In genomic region chr4:178426871-178427270, GRCh38 we compare ENCODE assay signal across 38 cellular contexts.
"Had no signal": no experiment of that assay in that cellular context is flagged by ENCODE, and none has a peak within 500 bp of the region (broad histone marks: within the 10 kb centered on the region; RNA-seq: fewer than 3 reads in every experiment).

No MANE protein-coding gene starts in this region.

- ATAC-seq: activated naive CD4-positive, alpha-beta T cell treated with anti-CD3 and anti-CD28 coated beads, Interleukin-2, amount 50 U/mL, for 72 hours; activated naive CD8-positive, alpha-beta T cell treated with anti-CD3 and anti-CD28 coated beads, Interleukin-2, amount 50 U/mL, for 24 hours; activated T-cell treated with anti-CD3 and anti-CD28 coated beads, Interleukin-2, amount 50 U/mL, for 4 hours; activated T-cell treated with anti-CD3 and anti-CD28 coated beads, Interleukin-2, amount 50 U/mL, for 72 hours; activated T-helper 17 cell treated with anti-CD3 and anti-CD28 coated beads, Interleukin-2, amount 50 U/mL, for 72 hours; body of pancreas had no signal

- H3K4me3 Mint-ChIP-seq: activated naive CD4-positive, alpha-beta T cell treated with anti-CD3 and anti-CD28 coated beads for 36 hours; activated naive CD4-positive, alpha-beta T cell treated with anti-CD3 and anti-CD28 coated beads, Interleukin-2, amount 10 ng/mL, durations not matched to agents 7 days and 5 days; activated naive CD4-positive, alpha-beta T cell treated with anti-CD3 and anti-CD28 coated beads, Interleukin-2, amount 50 U/mL, for 24 hours; activated naive CD8-positive, alpha-beta T cell; activated naive CD8-positive, alpha-beta T cell treated with anti-CD3 and anti-CD28 coated beads for 36 hours; activated naive CD8-positive, alpha-beta T cell treated with anti-CD3 and anti-CD28 coated beads, Interleukin-2, amount 10 ng/mL, durations not matched to agents 7 days and 5 days; activated naive CD8-positive, alpha-beta T cell treated with anti-CD3 and anti-CD28 coated beads, Interleukin-2, amount 50 U/mL, for 24 hours; activated T-cell treated with anti-CD3 and anti-CD28 coated beads, Interleukin-2, amount 50 U/mL, for 24 hours; activated T-cell treated with anti-CD3 and anti-CD28 coated beads, Interleukin-2, amount 50 U/mL, for 4 hours; activated T-cell treated with anti-CD3 and anti-CD28 coated beads, Interleukin-2, amount 50 U/mL, for 72 hours; activated T-helper 1 cell treated with anti-CD3 and anti-CD28 coated beads, Interleukin-12 subunit alpha, Interleukin-12 subunit beta, Interleukin-2, Interleukin-4 antibody, amounts not matched to agents 30 ng/mL and 10 ng/mL and 1 ng/mL, durations not matched to agents 14 hours and 24 hours and 36 hours; activated T-helper 17 cell treated with anti-CD3 and anti-CD28 coated beads, Interleukin-2, amount 50 U/mL, for 72 hours; brain; central memory CD8-positive, alpha-beta T cell had no signal

- H3K4me1 ChIP-seq: adrenal gland, ascending aorta, body of pancreas, breast epithelium had no signal

- H3K27ac Mint-ChIP-seq: activated naive CD4-positive, alpha-beta T cell treated with anti-CD3 and anti-CD28 coated beads for 36 hours; activated naive CD4-positive, alpha-beta T cell treated with anti-CD3 and anti-CD28 coated beads, Interleukin-2, amount 10 ng/mL, durations not matched to agents 7 days and 5 days; activated naive CD4-positive, alpha-beta T cell treated with anti-CD3 and anti-CD28 coated beads, Interleukin-2, amount 50 U/mL, for 24 hours; activated naive CD4-positive, alpha-beta T cell treated with anti-CD3 and anti-CD28 coated beads, Interleukin-2, amount 50 U/mL, for 72 hours; activated naive CD8-positive, alpha-beta T cell; activated naive CD8-positive, alpha-beta T cell treated with anti-CD3 and anti-CD28 coated beads for 36 hours; activated naive CD8-positive, alpha-beta T cell treated with anti-CD3 and anti-CD28 coated beads, Interleukin-2, amount 10 ng/mL, durations not matched to agents 7 days and 5 days; activated naive CD8-positive, alpha-beta T cell treated with anti-CD3 and anti-CD28 coated beads, Interleukin-2, amount 50 U/mL, for 24 hours; activated T-cell treated with anti-CD3 and anti-CD28 coated beads, Interleukin-2, amount 50 U/mL, for 24 hours; activated T-cell treated with anti-CD3 and anti-CD28 coated beads, Interleukin-2, amount 50 U/mL, for 72 hours; activated T-helper 1 cell treated with anti-CD3 and anti-CD28 coated beads, Interleukin-12 subunit alpha, Interleukin-12 subunit beta, Interleukin-2, Interleukin-4 antibody, amounts not matched to agents 30 ng/mL and 10 ng/mL and 1 ng/mL, durations not matched to agents 14 hours and 24 hours and 36 hours; activated T-helper 17 cell treated with anti-CD3 and anti-CD28 coated beads, Interleukin-2, amount 50 U/mL, for 72 hours; activated T-helper 2 cell treated with anti-CD3 and anti-CD28 coated beads, Interferon-gamma antibody, Interleukin-2, Interleukin-4, amounts not matched to agents 10 μg/mL and 5 μg/mL and 100 μg/mL, durations not matched to agents 14 hours and 24 hours and 36 hours; brain had no signal

- H3K27me3 Mint-ChIP-seq: activated naive CD4-positive, alpha-beta T cell treated with anti-CD3 and anti-CD28 coated beads, Interleukin-2, amount 10 ng/mL, durations not matched to agents 7 days and 5 days; activated naive CD4-positive, alpha-beta T cell treated with anti-CD3 and anti-CD28 coated beads, Interleukin-2, amount 50 U/mL, for 24 hours; activated naive CD8-positive, alpha-beta T cell; activated naive CD8-positive, alpha-beta T cell treated with anti-CD3 and anti-CD28 coated beads for 36 hours; activated naive CD8-positive, alpha-beta T cell treated with anti-CD3 and anti-CD28 coated beads, Interleukin-2, amount 10 ng/mL, durations not matched to agents 7 days and 5 days; activated naive CD8-positive, alpha-beta T cell treated with anti-CD3 and anti-CD28 coated beads, Interleukin-2, amount 50 U/mL, for 24 hours; activated T-cell treated with anti-CD3 and anti-CD28 coated beads, Interleukin-2, amount 50 U/mL, for 24 hours; activated T-helper 17 cell treated with anti-CD3 and anti-CD28 coated beads, Interleukin-2, amount 50 U/mL, for 72 hours; brain; central memory CD8-positive, alpha-beta T cell had no signal

- H3K4me3 ChIP-seq: adrenal gland, ascending aorta, body of pancreas, breast epithelium, cardiac muscle cell had no signal

- DNase-seq: activated effector memory CD4-positive, alpha-beta T cell treated with anti-CD3 and anti-CD28 coated beads, Interleukin-2, amount 50 U/mL, for 16 hours; activated effector memory CD4-positive, alpha-beta T cell treated with Interleukin-2 at 50 U/mL for 16 hours; activated gamma-delta T cell; activated gamma-delta T cell treated with Interleukin-2 at 50 U/mL for 16 hours; activated naive CD4-positive, alpha-beta T cell; activated naive CD4-positive, alpha-beta T cell treated with anti-CD3 and anti-CD28 coated beads for 36 hours; activated naive CD4-positive, alpha-beta T cell treated with anti-CD3 and anti-CD28 coated beads, Interleukin-2, amount 10 ng/mL, durations not matched to agents 7 days and 5 days; activated naive CD4-positive, alpha-beta T cell treated with anti-CD3 and anti-CD28 coated beads, Interleukin-2, amount 50 U/mL, for 16 hours; activated naive CD4-positive, alpha-beta T cell treated with Interleukin-2 at 50 U/mL for 16 hours; activated naive CD8-positive, alpha-beta T cell treated with anti-CD3 and anti-CD28 coated beads for 36 hours; activated naive CD8-positive, alpha-beta T cell treated with anti-CD3 and anti-CD28 coated beads, Interleukin-2, amount 10 ng/mL, durations not matched to agents 7 days and 5 days; activated naive CD8-positive, alpha-beta T cell treated with anti-CD3 and anti-CD28 coated beads, Interleukin-2, amount 50 U/mL, for 24 hours; activated T-cell treated with anti-CD3 and anti-CD28 coated beads, Interleukin-2, amount 50 U/mL, for 1 hour; activated T-cell treated with anti-CD3 and anti-CD28 coated beads, Interleukin-2, amount 50 U/mL, for 24 hours; activated T-cell treated with anti-CD3 and anti-CD28 coated beads, Interleukin-2, amount 50 U/mL, for 4 hours; activated T-cell treated with anti-CD3 and anti-CD28 coated beads, Interleukin-2, amount 50 U/mL, for 48 hours; activated T-cell treated with anti-CD3 and anti-CD28 coated beads, Interleukin-2, amount 50 U/mL, for 72 hours; adrenal gland; amniotic stem cell; amygdala; anterior cingulate cortex; aorta; body of pancreas; brain microvascular endothelial cell; caudate nucleus; central memory CD4-positive, alpha-beta T cell; cerebellar nuclear complex had no signal

- H3K9me3 Mint-ChIP-seq: activated naive CD8-positive, alpha-beta T cell treated with anti-CD3 and anti-CD28 coated beads for 36 hours; activated naive CD8-positive, alpha-beta T cell treated with anti-CD3 and anti-CD28 coated beads, Interleukin-2, amount 10 ng/mL, durations not matched to agents 7 days and 5 days; activated T-cell treated with anti-CD3 and anti-CD28 coated beads, Interleukin-2, amount 50 U/mL, for 4 hours; brain had no signal

- H3K9me3 ChIP-seq: adrenal gland, ascending aorta, body of pancreas, breast epithelium had no signal

- H3K36me3 ChIP-seq: adrenal gland, ascending aorta, brain microvascular endothelial cell, breast epithelium, cardiac muscle cell had no signal

- H3K36me3 Mint-ChIP-seq: activated naive CD4-positive, alpha-beta T cell treated with anti-CD3 and anti-CD28 coated beads, Interleukin-2, amount 10 ng/mL, durations not matched to agents 7 days and 5 days; activated naive CD4-positive, alpha-beta T cell treated with anti-CD3 and anti-CD28 coated beads, Interleukin-2, amount 50 U/mL, for 24 hours; activated naive CD4-positive, alpha-beta T cell treated with anti-CD3 and anti-CD28 coated beads, Interleukin-2, amount 50 U/mL, for 72 hours; activated naive CD8-positive, alpha-beta T cell; activated naive CD8-positive, alpha-beta T cell treated with anti-CD3 and anti-CD28 coated beads for 36 hours; activated naive CD8-positive, alpha-beta T cell treated with anti-CD3 and anti-CD28 coated beads, Interleukin-2, amount 10 ng/mL, durations not matched to agents 7 days and 5 days; brain had no signal

- H3K27me3 ChIP-seq: adrenal gland, ascending aorta, body of pancreas, brain microvascular endothelial cell, breast epithelium, cardiac muscle cell had no signal

- H3K27ac ChIP-seq: adrenal gland, ascending aorta, body of pancreas, brain microvascular endothelial cell, breast epithelium, cardiac muscle cell had no signal

- H3K4me1 Mint-ChIP-seq: activated naive CD4-positive, alpha-beta T cell treated with anti-CD3 and anti-CD28 coated beads, Interleukin-2, amount 10 ng/mL, durations not matched to agents 7 days and 5 days; activated naive CD4-positive, alpha-beta T cell treated with anti-CD3 and anti-CD28 coated beads, Interleukin-2, amount 50 U/mL, for 24 hours; activated naive CD8-positive, alpha-beta T cell treated with anti-CD3 and anti-CD28 coated beads for 36 hours; activated naive CD8-positive, alpha-beta T cell treated with anti-CD3 and anti-CD28 coated beads, Interleukin-2, amount 10 ng/mL, durations not matched to agents 7 days and 5 days; activated naive CD8-positive, alpha-beta T cell treated with anti-CD3 and anti-CD28 coated beads, Interleukin-2, amount 50 U/mL, for 24 hours; activated T-helper 17 cell treated with anti-CD3 and anti-CD28 coated beads, Interleukin-2, amount 50 U/mL, for 72 hours; brain; central memory CD8-positive, alpha-beta T cell had no signal
